10 cellular contexts compared by ENCODE assay signal in genomic region chr20:57092112-57092899, GRCh38.
DNase-seq lines count a peak whose midpoint lies in the region; ATAC-seq and TF ChIP-seq lines count a peak whose summit lies in the region.
"Had no signal": no experiment of that assay in that cellular context is flagged by ENCODE, and none has a peak within 500 bp of the region (broad histone marks: within the 10 kb centered on the region; RNA-seq: fewer than 3 reads in every experiment).

No MANE protein-coding gene starts in this region.

- peak; percentile 23 to 64 (median 33) for DNase-seq in CD4-positive, alpha-beta T cell
- peak; percentile 63 for DNase-seq in NCI-H2196 (lab: John Stamatoyannopoulos, UW; ENCODE audit: unreplicated experiment)
- DNase-seq in activated CD4-positive, alpha-beta T cell treated with anti-CD3 and anti-CD28 coated beads for 4 hours, result peak; percentile 17 to 37
- peak; percentile 73 for DNase-seq in dermis blood vessel endothelial cell
- peak; percentile 56 to 74 for DNase-seq in lung microvascular endothelial cell (ENCODE audit: low read depth in 2 of 2)
- DNase-seq in stimulated activated effector memory CD8-positive, alpha-beta T cell treated with anti-CD3 and anti-CD28 coated beads, Interleukin-12 subunit alpha, Interleukin-12 subunit beta, amount 100 ng/mL, for 72 hours (ENCODE audit: low spot score in 2 of 2), result peak; percentile 18 to 75

- ATAC-seq in CD4-positive, alpha-beta T cell (ENCODE audit: poor library complexity), result peak; percentile 74
- ATAC-seq in GM21526 (IDR thresholded peaks at IDR 0.05; ENCODE audit: low FRiP score, unreplicated experiment) (peak; percentile 55), HG02610 (IDR thresholded peaks at IDR 0.05; ENCODE audit: unreplicated experiment) (no peak)
- ATAC-seq in stimulated activated effector memory CD8-positive, alpha-beta T cell treated with anti-CD3 and anti-CD28 coated beads, Interleukin-12 subunit alpha, Interleukin-12 subunit beta, amount 100 ng/mL, for 72 hours, result peak; percentile 67

- no peaks in the 10 kb centered on the region for H3K9me3 Mint-ChIP-seq in CD4-positive, alpha-beta T cell
- peaks cover 4% of the 10 kb centered on the region for H3K9me3 Mint-ChIP-seq in stimulated activated effector memory CD8-positive, alpha-beta T cell treated with anti-CD3 and anti-CD28 coated beads, Interleukin-12 subunit alpha, Interleukin-12 subunit beta, amount 100 ng/mL, for 72 hours
- H3K9me3 Mint-ChIP-seq: stimulated activated naive CD8-positive, alpha-beta T cell treated with anti-CD3 and anti-CD28 coated beads, Interleukin-15, Interleukin-2, amounts not matched to agents 100 ng/mL and 50 ng/mL, for 24 hours had no signal

- H3K27ac Mint-ChIP-seq in CD4-positive, alpha-beta T cell, result no peak overlapping the region
- peak overlapping the region; percentile 99 for H3K27ac Mint-ChIP-seq in stimulated activated effector memory CD8-positive, alpha-beta T cell treated with anti-CD3 and anti-CD28 coated beads, Interleukin-12 subunit alpha, Interleukin-12 subunit beta, amount 100 ng/mL, for 72 hours

- H3K36me3 Mint-ChIP-seq in CD4-positive, alpha-beta T cell (ENCODE audit: low read depth), result no peaks in the 10 kb centered on the region
- H3K36me3 Mint-ChIP-seq in stimulated activated effector memory CD8-positive, alpha-beta T cell treated with anti-CD3 and anti-CD28 coated beads, Interleukin-12 subunit alpha, Interleukin-12 subunit beta, amount 100 ng/mL, for 72 hours, result peaks cover 30% of the 10 kb centered on the region

- peaks cover 13% of the 10 kb centered on the region for H3K4me1 Mint-ChIP-seq in CD4-positive, alpha-beta T cell (ENCODE audit: low read depth)
- H3K4me1 Mint-ChIP-seq in stimulated activated effector memory CD8-positive, alpha-beta T cell treated with anti-CD3 and anti-CD28 coated beads, Interleukin-12 subunit alpha, Interleukin-12 subunit beta, amount 100 ng/mL, for 72 hours, result peaks cover 17% of the 10 kb centered on the region

- H3K27ac ChIP-seq in CD4-positive, alpha-beta T cell (ENCODE audit: low read depth, low read length), result no peak overlapping the region
- H3K27ac ChIP-seq: SK-N-MC had no signal

- POLR2A ChIA-PET in CD4-positive, alpha-beta T cell (lab: Charles Lee), result no interaction called here

- H3K27me3 Mint-ChIP-seq in CD4-positive, alpha-beta T cell, result peaks cover 21% of the 10 kb centered on the region

- TF ChIP-seq CTCF in CD4-positive, alpha-beta T cell (IDR thresholded peaks at IDR 0.05), result peak; percentile 60

- H3K9me3 ChIP-seq in CD4-positive, alpha-beta T cell (ENCODE audit: control insufficient read depth, low read length), result no peaks in the 10 kb centered on the region

- H3K27me3 ChIP-seq in CD4-positive, alpha-beta T cell (ENCODE audit: control insufficient read depth, insufficient read depth, low read length), result peaks cover 1% of the 10 kb centered on the region

- CTCF ChIA-PET in CD4-positive, alpha-beta T cell (lab: Charles Lee), result no interaction called here

- no peak overlapping the region for H3K4me3 Mint-ChIP-seq in CD4-positive, alpha-beta T cell
- H3K4me3 Mint-ChIP-seq in stimulated activated effector memory CD8-positive, alpha-beta T cell treated with anti-CD3 and anti-CD28 coated beads, Interleukin-12 subunit alpha, Interleukin-12 subunit beta, amount 100 ng/mL, for 72 hours, result no peak overlapping the region

- intact Hi-C loops in CD4-positive, alpha-beta T cell (cut with DNase I, micrococcal nuclease), result loop anchor here (1.0 to 5.0 kb wide), 3 partner anchors 254 to 1115 kb away; no protein-coding TSS in a partner anchor
